1 cellular context compared by ENCODE assay signal in genomic region chr19:7629347-7630054, GRCh38.
TF ChIP-seq lines count a peak whose summit lies in the region.

A gene with protein sequence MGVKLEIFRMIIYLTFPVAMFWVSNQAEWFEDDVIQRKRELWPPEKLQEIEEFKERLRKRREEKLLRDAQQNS (plus strand): TSS chr19:7629793. CDS start chr19:7629834, 41 bp downstream.
TSS of gene XAB2 (minus strand) at chr19:7629545. CDS start at chr19:7629527, 18 bp downstream.

TF ChIP-seq in HepG2, 621 proteins besides CTCF, POLR2A, EP300 and RAD21 (continued from another document and continues in another):
- 0 out of 2 replicates have a peak, but pooled peaks have one; percentile 27 for TF ChIP-seq FOXJ3 (CRISPR knock-in tag; IDR thresholded peaks at IDR 0.05; ENCODE audit: borderline replicate concordance)
- 0 out of 2 replicates have a peak, but pooled peaks have one; percentile 52 for TF ChIP-seq ZNF563 (CRISPR knock-in tag; IDR thresholded peaks at IDR 0.05)
- TF ChIP-seq, protein P1, sequence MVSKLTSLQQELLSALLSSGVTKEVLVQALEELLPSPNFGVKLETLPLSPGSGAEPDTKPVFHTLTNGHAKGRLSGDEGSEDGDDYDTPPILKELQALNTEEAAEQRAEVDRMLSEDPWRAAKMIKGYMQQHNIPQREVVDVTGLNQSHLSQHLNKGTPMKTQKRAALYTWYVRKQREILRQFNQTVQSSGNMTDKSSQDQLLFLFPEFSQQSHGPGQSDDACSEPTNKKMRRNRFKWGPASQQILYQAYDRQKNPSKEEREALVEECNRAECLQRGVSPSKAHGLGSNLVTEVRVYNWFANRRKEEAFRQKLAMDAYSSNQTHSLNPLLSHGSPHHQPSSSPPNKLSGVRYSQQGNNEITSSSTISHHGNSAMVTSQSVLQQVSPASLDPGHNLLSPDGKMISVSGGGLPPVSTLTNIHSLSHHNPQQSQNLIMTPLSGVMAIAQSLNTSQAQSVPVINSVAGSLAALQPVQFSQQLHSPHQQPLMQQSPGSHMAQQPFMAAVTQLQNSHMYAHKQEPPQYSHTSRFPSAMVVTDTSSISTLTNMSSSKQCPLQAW (CRISPR knock-in tag; IDR thresholded peaks at IDR 0.05), result peak; percentile 74
- 0 out of 2 replicates have a peak, but pooled peaks have one; percentile 63 for TF ChIP-seq NFIC (IDR thresholded peaks at IDR 0.05; ENCODE audit: low read length)
- TF ChIP-seq DBP (CRISPR knock-in tag; IDR thresholded peaks at IDR 0.05; ENCODE audit: not compliant biosample characterization), result peak; percentile 69
- peak; percentile 36; the same call in 1 of the 2 replicates for TF ChIP-seq ZGPAT (CRISPR knock-in tag; IDR thresholded peaks at IDR 0.05)
- 0 out of 2 replicates have a peak, but pooled peaks have one; percentile 16 for TF ChIP-seq SIX1 (CRISPR knock-in tag; IDR thresholded peaks at IDR 0.05; ENCODE audit: borderline replicate concordance)
- TF ChIP-seq POLR2AphosphoS2 (IDR thresholded peaks at IDR 0.05; ENCODE audit: low read depth, low read length), result no peak
- no peak; the same call in 1 of the 2 replicates for TF ChIP-seq ZNF766 (CRISPR knock-in tag; IDR thresholded peaks at IDR 0.05; ENCODE audit: borderline replicate concordance)
- TF ChIP-seq RBFOX2 (IDR thresholded peaks at IDR 0.05; ENCODE audit: low read depth, low read length), result peak; percentile 67
- no peak for TF ChIP-seq MTF1 (CRISPR knock-in tag; IDR thresholded peaks at IDR 0.05)
- TF ChIP-seq, protein P2, sequence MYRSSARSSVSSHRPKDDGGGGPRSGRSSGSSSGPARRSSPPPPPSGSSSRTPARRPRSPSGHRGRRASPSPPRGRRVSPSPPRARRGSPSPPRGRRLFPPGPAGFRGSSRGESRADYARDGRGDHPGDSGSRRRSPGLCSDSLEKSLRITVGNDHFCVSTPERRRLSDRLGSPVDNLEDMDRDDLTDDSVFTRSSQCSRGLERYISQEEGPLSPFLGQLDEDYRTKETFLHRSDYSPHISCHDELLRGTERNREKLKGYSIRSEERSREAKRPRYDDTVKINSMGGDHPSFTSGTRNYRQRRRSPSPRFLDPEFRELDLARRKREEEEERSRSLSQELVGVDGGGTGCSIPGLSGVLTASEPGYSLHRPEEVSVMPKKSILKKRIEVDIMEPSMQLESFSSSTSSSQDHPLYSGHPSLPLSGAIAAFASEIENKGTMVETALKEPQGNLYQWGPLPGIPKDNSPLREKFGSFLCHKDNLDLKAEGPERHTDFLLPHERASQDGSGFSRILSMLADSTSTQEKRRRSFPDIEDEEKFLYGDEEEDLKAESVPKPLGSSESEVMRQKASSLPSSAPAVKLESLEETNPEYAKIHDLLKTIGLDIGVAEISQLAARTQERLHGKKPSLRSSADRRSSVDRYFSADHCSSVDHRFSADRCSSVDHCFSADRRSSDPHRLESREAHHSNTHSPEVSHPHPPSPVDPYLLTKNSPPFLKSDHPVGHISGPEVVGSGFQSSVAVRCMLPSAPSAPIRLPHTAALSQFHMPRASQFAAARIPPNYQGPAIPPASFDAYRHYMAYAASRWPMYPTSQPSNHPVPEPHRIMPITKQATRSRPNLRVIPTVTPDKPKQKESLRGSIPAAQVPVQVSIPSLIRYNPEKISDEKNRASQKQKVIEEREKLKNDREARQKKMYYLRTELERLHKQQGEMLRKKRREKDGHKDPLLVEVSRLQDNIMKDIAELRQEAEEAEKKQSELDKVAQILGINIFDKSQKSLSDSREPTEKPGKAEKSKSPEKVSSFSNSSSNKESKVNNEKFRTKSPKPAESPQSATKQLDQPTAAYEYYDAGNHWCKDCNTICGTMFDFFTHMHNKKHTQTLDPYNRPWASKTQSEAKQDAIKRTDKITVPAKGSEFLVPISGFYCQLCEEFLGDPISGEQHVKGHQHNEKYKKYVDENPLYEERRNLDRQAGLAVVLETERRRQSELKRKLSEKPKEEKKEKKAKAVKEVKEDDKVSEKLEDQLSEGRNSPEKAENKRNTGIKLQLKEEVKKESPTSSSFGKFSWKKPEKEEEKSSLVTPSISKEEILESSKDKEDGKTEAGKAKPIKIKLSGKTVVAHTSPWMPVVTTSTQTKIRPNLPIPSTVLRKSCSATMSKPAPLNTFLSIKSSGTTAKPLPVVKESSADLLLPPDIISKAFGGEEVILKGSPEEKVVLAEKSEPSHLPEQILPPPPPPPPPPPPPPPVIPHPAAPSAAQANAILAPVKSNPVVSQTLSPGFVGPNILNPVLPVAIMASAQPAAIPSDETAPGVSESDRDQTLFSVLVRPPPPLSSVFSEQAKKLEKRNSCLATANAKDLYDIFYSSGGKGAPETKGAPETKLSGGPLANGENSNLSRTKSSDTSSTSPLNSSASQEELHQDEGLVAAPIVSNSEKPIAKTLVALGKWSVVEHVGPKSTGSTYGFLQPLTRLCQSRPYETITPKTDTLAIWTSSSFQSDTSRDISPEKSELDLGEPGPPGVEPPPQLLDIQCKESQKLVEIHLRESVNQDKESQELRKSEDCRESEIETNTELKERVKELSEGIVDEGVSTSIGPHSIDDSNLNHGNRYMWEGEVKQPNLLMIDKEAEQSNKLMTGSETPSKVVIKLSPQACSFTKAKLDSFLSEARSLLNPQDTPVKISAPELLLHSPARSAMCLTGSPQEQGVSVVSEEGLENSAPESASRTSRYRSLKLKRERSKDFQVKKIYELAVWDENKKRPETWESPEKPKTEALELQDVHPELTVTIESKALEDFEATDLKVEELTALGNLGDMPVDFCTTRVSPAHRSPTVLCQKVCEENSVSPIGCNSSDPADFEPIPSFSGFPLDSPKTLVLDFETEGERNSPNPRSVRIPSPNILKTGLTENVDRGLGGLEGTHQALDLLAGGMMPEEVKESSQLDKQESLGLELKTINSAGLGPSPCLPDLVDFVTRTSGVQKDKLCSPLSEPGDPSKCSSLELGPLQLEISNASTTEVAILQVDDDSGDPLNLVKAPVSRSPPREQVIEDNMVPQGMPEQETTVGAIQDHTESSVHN (CRISPR knock-in tag; IDR thresholded peaks at IDR 0.05), result no peak
- peak; percentile 79; the same call in 1 of the 2 replicates for TF ChIP-seq SALL2 (CRISPR knock-in tag; IDR thresholded peaks at IDR 0.05)
- peak; percentile 62; the same call in 1 of the 2 replicates for TF ChIP-seq ZNF143 (CRISPR knock-in tag; IDR thresholded peaks at IDR 0.05)
- peak; percentile 6; the same call in 1 of the 2 replicates for TF ChIP-seq MAFF (IDR thresholded peaks at IDR 0.05; ENCODE audit: low read depth, low read length)
- TF ChIP-seq, protein P3, sequence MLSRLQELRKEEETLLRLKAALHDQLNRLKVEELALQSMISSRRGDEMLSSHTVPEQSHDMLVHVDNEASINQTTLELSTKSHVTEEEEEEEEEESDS (CRISPR knock-in tag; IDR thresholded peaks at IDR 0.05; ENCODE audit: borderline replicate concordance), result 0 out of 2 replicates have a peak, but pooled peaks have one; percentile 26
- TF ChIP-seq ZMYM2 (CRISPR knock-in tag; IDR thresholded peaks at IDR 0.05), result 0 out of 2 replicates have a peak, but pooled peaks have one; percentile 26
- TF ChIP-seq ZNF777 (CRISPR knock-in tag; IDR thresholded peaks at IDR 0.05), result peak; percentile 58; the same call in 1 of the 2 replicates
- TF ChIP-seq FOSL2 (CRISPR knock-in tag; IDR thresholded peaks at IDR 0.05), result 0 out of 2 replicates have a peak, but pooled peaks have one; percentile 11
- peak; percentile 62 for TF ChIP-seq ASH2L (IDR thresholded peaks at IDR 0.05; ENCODE audit: insufficient read length, low read depth, low read length)
- TF ChIP-seq ZNF263 (CRISPR knock-in tag; IDR thresholded peaks at IDR 0.05), result 0 out of 2 replicates have a peak, but pooled peaks have one; percentile 27
- peak; percentile 63 for TF ChIP-seq ONECUT2 (CRISPR knock-in tag; IDR thresholded peaks at IDR 0.05)
- TF ChIP-seq, protein P4, sequence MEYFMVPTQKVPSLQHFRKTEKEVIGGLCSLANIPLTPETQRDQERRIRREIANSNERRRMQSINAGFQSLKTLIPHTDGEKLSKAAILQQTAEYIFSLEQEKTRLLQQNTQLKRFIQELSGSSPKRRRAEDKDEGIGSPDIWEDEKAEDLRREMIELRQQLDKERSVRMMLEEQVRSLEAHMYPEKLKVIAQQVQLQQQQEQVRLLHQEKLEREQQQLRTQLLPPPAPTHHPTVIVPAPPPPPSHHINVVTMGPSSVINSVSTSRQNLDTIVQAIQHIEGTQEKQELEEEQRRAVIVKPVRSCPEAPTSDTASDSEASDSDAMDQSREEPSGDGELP (IDR thresholded peaks at IDR 0.05; ENCODE audit: borderline replicate concordance, low read depth), result 0 out of 2 replicates have a peak, but pooled peaks have one; percentile 22
- TF ChIP-seq SP2 (CRISPR knock-in tag; IDR thresholded peaks at IDR 0.05), result peak; percentile 98
- peak; percentile 45; the same call in 1 of the 2 replicates for TF ChIP-seq ISL2 (CRISPR knock-in tag; IDR thresholded peaks at IDR 0.05)
- TF ChIP-seq RXRB (CRISPR knock-in tag; IDR thresholded peaks at IDR 0.05; ENCODE audit: borderline replicate concordance), result peak; percentile 29; the same call in 1 of the 2 replicates
- peak; percentile 99 for TF ChIP-seq GATAD1 (CRISPR knock-in tag; IDR thresholded peaks at IDR 0.05)
- TF ChIP-seq HNRNPLL (IDR thresholded peaks at IDR 0.05; ENCODE audit: low read depth, low read length, poor library complexity, severe bottlenecking), result peak; percentile 46
- TF ChIP-seq, protein P5, sequence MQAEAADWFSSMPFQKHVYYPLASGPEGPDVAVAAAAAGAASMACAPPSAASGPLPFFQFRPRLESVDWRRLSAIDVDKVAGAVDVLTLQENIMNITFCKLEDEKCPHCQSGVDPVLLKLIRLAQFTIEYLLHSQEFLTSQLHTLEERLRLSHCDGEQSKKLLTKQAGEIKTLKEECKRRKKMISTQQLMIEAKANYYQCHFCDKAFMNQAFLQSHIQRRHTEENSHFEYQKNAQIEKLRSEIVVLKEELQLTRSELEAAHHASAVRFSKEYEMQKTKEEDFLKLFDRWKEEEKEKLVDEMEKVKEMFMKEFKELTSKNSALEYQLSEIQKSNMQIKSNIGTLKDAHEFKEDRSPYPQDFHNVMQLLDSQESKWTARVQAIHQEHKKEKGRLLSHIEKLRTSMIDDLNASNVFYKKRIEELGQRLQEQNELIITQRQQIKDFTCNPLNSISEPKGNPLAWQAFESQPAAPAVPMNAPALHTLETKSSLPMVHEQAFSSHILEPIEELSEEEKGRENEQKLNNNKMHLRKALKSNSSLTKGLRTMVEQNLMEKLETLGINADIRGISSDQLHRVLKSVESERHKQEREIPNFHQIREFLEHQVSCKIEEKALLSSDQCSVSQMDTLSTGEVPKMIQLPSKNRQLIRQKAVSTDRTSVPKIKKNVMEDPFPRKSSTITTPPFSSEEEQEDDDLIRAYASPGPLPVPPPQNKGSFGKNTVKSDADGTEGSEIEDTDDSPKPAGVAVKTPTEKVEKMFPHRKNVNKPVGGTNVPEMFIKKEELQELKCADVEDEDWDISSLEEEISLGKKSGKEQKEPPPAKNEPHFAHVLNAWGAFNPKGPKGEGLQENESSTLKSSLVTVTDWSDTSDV (CRISPR knock-in tag; IDR thresholded peaks at IDR 0.05), result peak; percentile 16; the same call in 1 of the 2 replicates
- no peak for TF ChIP-seq LRRFIP1 (CRISPR knock-in tag; conservative IDR thresholded peaks at IDR 0.05)
- no peak for TF ChIP-seq TOE1 (CRISPR knock-in tag; IDR thresholded peaks at IDR 0.05)
- TF ChIP-seq CREB1 (IDR thresholded peaks at IDR 0.05), result peak; percentile 98
- peak; percentile 100 for TF ChIP-seq CREB1 (CRISPR knock-in tag; IDR thresholded peaks at IDR 0.05)
- TF ChIP-seq, protein P6, sequence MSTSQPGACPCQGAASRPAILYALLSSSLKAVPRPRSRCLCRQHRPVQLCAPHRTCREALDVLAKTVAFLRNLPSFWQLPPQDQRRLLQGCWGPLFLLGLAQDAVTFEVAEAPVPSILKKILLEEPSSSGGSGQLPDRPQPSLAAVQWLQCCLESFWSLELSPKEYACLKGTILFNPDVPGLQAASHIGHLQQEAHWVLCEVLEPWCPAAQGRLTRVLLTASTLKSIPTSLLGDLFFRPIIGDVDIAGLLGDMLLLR (CRISPR knock-in tag; IDR thresholded peaks at IDR 0.05), result no peak; the same call in 1 of the 2 replicates
- TF ChIP-seq TCF12 (IDR thresholded peaks at IDR 0.05), result no peak
- TF ChIP-seq TCF12 (CRISPR knock-in tag; IDR thresholded peaks at IDR 0.05), result 0 out of 2 replicates have a peak, but pooled peaks have one; percentile 49
- TF ChIP-seq MAZ (IDR thresholded peaks at IDR 0.05; ENCODE audit: borderline replicate concordance, low read depth, low read length), result 0 out of 2 replicates have a peak, but pooled peaks have one; percentile 34
- TF ChIP-seq MAZ (CRISPR knock-in tag; IDR thresholded peaks at IDR 0.05; ENCODE audit: low read depth), result peak; percentile 71; the same call in 1 of the 2 replicates
- peak; percentile 54; the same call in 1 of the 2 replicates for TF ChIP-seq TBX3 (IDR thresholded peaks at IDR 0.05; ENCODE audit: borderline replicate concordance)
- TF ChIP-seq HNF4A (CRISPR knock-in tag; IDR thresholded peaks at IDR 0.05), result 0 out of 2 replicates have a peak, but pooled peaks have one; percentile 16
- TF ChIP-seq SALL1 (CRISPR knock-in tag; IDR thresholded peaks at IDR 0.05), result peak; percentile 53; the same call in 1 of the 2 replicates
